Comparison of ENCODE assay signal across 1 cellular context in the genomic region with DNA sequence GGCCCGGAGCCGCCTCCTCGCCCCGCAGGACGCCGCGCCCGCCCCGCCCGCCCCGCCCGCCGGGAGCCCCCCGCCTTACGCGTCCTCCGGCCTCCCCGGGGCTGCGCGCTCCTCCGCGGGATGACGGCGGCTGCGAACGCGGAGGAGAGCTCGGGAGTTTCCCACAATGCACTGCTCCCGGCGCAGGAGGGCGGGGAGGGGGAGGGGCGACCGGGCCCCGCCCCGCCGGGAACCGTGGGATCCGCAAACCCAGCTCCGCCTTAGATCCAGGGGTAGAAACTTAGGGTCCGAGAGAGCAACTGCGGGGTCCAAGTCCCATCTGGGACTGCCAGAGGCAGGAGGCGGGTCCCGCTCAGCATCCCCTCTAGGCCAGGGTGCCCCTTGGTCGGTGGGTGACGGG.
TF ChIP-seq lines count a peak whose summit lies in the region.

CEND1 (minus strand) TSS at position 140 of the 400 bp plus-strand sequence. CDS start 1,514 bp downstream, outside the sequence.

TF ChIP-seq in HCT116, 20 proteins besides CTCF, POLR2A, EP300 and RAD21 (continued from another document):
- TF ChIP-seq ZBTB33 (IDR thresholded peaks at IDR 0.05; ENCODE audit: extremely low read depth, insufficient replicate concordance, low read length), result no peak
- TF ChIP-seq CEBPB (IDR thresholded peaks at IDR 0.05; ENCODE audit: low read depth), result no peak
- no peak for TF ChIP-seq ZNF274 (IDR thresholded peaks at IDR 0.05; ENCODE audit: low read depth, low read length)
- no peak for TF ChIP-seq CBX3 (IDR thresholded peaks at IDR 0.05; ENCODE audit: low read depth)
- TF ChIP-seq SRF (IDR thresholded peaks at IDR 0.05; ENCODE audit: low read depth), result no peak
- no peak for TF ChIP-seq POLR2AphosphoS5 (IDR thresholded peaks at IDR 0.05; ENCODE audit: low read depth, low read length)
- TF ChIP-seq SP1 (IDR thresholded peaks at IDR 0.05; ENCODE audit: low read depth), result no peak
- no peak for TF ChIP-seq EZH2phosphoT487 (IDR thresholded peaks at IDR 0.05; ENCODE audit: borderline replicate concordance)
- no peak for TF ChIP-seq FOSL1 (IDR thresholded peaks at IDR 0.05; ENCODE audit: low read depth)
- no peak for TF ChIP-seq EGR1 (IDR thresholded peaks at IDR 0.05; ENCODE audit: low read depth)
- TF ChIP-seq SIN3A (IDR thresholded peaks at IDR 0.05; ENCODE audit: low read depth), result no peak
